In genomic region chr2:31193806-31194205, GRCh38 we compare ENCODE assay signal across 17 cellular contexts. TPM values are rescaled to one million over a fixed set of nuclear protein-coding genes. Genes with fewer than 3 reads are reported as not detected.
DNase-seq lines count a peak whose midpoint lies in the region; FAIRE-seq and TF ChIP-seq lines count a peak whose summit lies in the region.
"Had no signal": no experiment of that assay in that cellular context is flagged by ENCODE, and none has a peak within 500 bp of the region (broad histone marks: within the 10 kb centered on the region; RNA-seq: fewer than 3 reads in every experiment).

No MANE protein-coding gene starts in this region.

- DNase-seq in bronchial epithelial cell (ENCODE audit: low read depth) (no peak), islet precursor cell (peak; percentile 33), type B pancreatic cell (ENCODE audit: extremely low spot score, unreplicated experiment) (peak; percentile 15), prostate gland (ENCODE audit: low spot score) (no peak), testis (no peak)
- no peak for DNase-seq in activated naive CD4-positive, alpha-beta T cell (lab: John Stamatoyannopoulos, UW)
- DNase-seq: BE2C; CD4-positive, alpha-beta memory T cell; DND-41; GDM1; GOT3 had no signal

- H3K27ac Mint-ChIP-seq in type B pancreatic cell, result no peak overlapping the region
- H3K27ac Mint-ChIP-seq: CD4-positive, alpha-beta memory T cell had no signal

- H3K27me3 ChIP-seq in bronchial epithelial cell (ENCODE audit: control insufficient read depth, insufficient read depth, low read length) (no peaks in the 10 kb centered on the region), prostate gland (replicated peaks; ENCODE audit: insufficient read depth) (no peaks in the 10 kb centered on the region), testis (no peaks in the 10 kb centered on the region)
- H3K27me3 ChIP-seq: BE2C had no signal

- H3K9me3 ChIP-seq in prostate gland (no peaks in the 10 kb centered on the region), testis (no peaks in the 10 kb centered on the region)
- H3K9me3 ChIP-seq: A549, BE2C, HAP-1 had no signal

- TF ChIP-seq CTCF in VCaP (conservative IDR thresholded peaks at IDR 0.05), result no peak; the same call in 1 of the 2 replicates
- no peak for TF ChIP-seq CTCF in bronchial epithelial cell (IDR thresholded peaks at IDR 0.05; ENCODE audit: insufficient read depth, low read length, severe bottlenecking)
- no peak for TF ChIP-seq CTCF in type B pancreatic cell (conservative IDR thresholded peaks at IDR 0.05)
- no peak for TF ChIP-seq CTCF in prostate gland (IDR thresholded peaks at IDR 0.05)
- no peak for TF ChIP-seq CTCF in testis (IDR thresholded peaks at IDR 0.05)

- intact Hi-C loops in prostate gland (cut with DNase I) (no loop called here), testis (cut with DNase I; ENCODE audit: low total_unique reads) (no loop called here)

- H3K4me3 ChIP-seq in bronchial epithelial cell (ENCODE audit: low read depth, low read length) (no peak overlapping the region), prostate gland (no peak overlapping the region), testis (no peak overlapping the region)
- H3K4me3 ChIP-seq: A549, HAP-1 had no signal

- H3K36me3 ChIP-seq in bronchial epithelial cell (ENCODE audit: control insufficient read depth, insufficient read depth, low read length) (no peaks in the 10 kb centered on the region), prostate gland (no peaks in the 10 kb centered on the region), testis (ENCODE audit: low read depth, missing control alignments) (no peaks in the 10 kb centered on the region)
- H3K36me3 ChIP-seq: BE2C, HAP-1 had no signal

- WGBS in prostate gland, result 84% methylated on average over 4 of the region's 4 CpGs
- WGBS in testis, 2 donors, result 92 to 96% methylated on average over 4 of the region's 4 CpGs

- peaks cover 20% of the 10 kb centered on the region for H3K27me3 Mint-ChIP-seq in type B pancreatic cell
- H3K27me3 Mint-ChIP-seq: CD4-positive, alpha-beta memory T cell had no signal

- TF ChIP-seq POLR2A in prostate gland (IDR thresholded peaks at IDR 0.05) (no peak), testis (IDR thresholded peaks at IDR 0.05) (no peak)

- peaks cover 3% of the 10 kb centered on the region for H3K9me3 Mint-ChIP-seq in type B pancreatic cell

- H3K4me3 Mint-ChIP-seq in type B pancreatic cell, result no peak overlapping the region
- H3K4me3 Mint-ChIP-seq: CD4-positive, alpha-beta memory T cell had no signal

- H3K4me1 ChIP-seq in prostate gland (replicated peaks) (no peaks in the 10 kb centered on the region), testis (no peaks in the 10 kb centered on the region)
- H3K4me1 ChIP-seq: A549, BE2C, HAP-1 had no signal

- H3K36me3 Mint-ChIP-seq in type B pancreatic cell, result no peaks in the 10 kb centered on the region

- H3K4me1 Mint-ChIP-seq in type B pancreatic cell (ENCODE audit: unreplicated experiment), result no peaks in the 10 kb centered on the region
- H3K4me1 Mint-ChIP-seq: CD4-positive, alpha-beta memory T cell had no signal

- peak; percentile 58 for FAIRE-seq in bronchial epithelial cell (lab: Jason Lieb, UNC)
- FAIRE-seq: A549, GM12892 had no signal

- peak overlapping the region; percentile 30; the same call in 1 of the 2 replicates for H3K27ac ChIP-seq in VCaP
- H3K27ac ChIP-seq in prostate gland, result no peak overlapping the region
- no peak overlapping the region for H3K27ac ChIP-seq in testis
- H3K27ac ChIP-seq: A549, C4-2B, HL-60 had no signal

RNA-seq across cellular contexts. Expression of gene CAPN14, which starts 23.5 kb away (rescaled TPM):
- total RNA-seq in bronchial epithelial cell, result 10.3 and 35.1 TPM in 2 replicates
- total RNA-seq in type B pancreatic cell (ENCODE audit: low replicate concordance), result 0.12 and 0.39 TPM in 2 replicates
- under 1 TPM; 0.27 to 0.80 TPM for total RNA-seq in prostate gland
- 1 to 10 TPM in 1 of 2 donors, under 1 TPM in 1; 0.47 to 1.1 TPM for total RNA-seq in testis
- polyA plus RNA-seq in testis (ENCODE audit: insufficient read depth, low read depth, low replicate concordance), result 0.36 TPM

RNA-seq across cellular contexts. Expression of gene EHD3, which starts 40.1 kb away (rescaled TPM):
- 1.6 and 2.3 TPM in 2 replicates for total RNA-seq in bronchial epithelial cell
- total RNA-seq in type B pancreatic cell (ENCODE audit: low replicate concordance), result 5.3 and 8.9 TPM in 2 replicates
- 1 to 10 TPM; 7.2 to 7.9 TPM for total RNA-seq in prostate gland
- total RNA-seq in testis, result 1 to 10 TPM; 4.5 to 5.1 TPM
- polyA plus RNA-seq in testis (ENCODE audit: insufficient read depth, low read depth, low replicate concordance), result 3.5 TPM

RNA-seq across cellular contexts. Expression of gene GALNT14, which starts 55.6 kb away (rescaled TPM):
- 9.2 and 12.4 TPM in 2 replicates for total RNA-seq in bronchial epithelial cell
- 5.7 and 7.4 TPM in 2 replicates for total RNA-seq in type B pancreatic cell (ENCODE audit: low replicate concordance)
- 10 to 100 TPM in 1 of 2 donors, under 1 TPM in 1; 0.59 to 15.5 TPM for total RNA-seq in prostate gland
- 10 to 100 TPM; 11.6 to 31.5 TPM for total RNA-seq in testis
- 6.9 TPM for polyA plus RNA-seq in testis (ENCODE audit: insufficient read depth, low read depth, low replicate concordance)
- polyA plus RNA-seq: CD4-positive, alpha-beta memory T cell had no signal

Comparison
In these comparisons a context has a peak if more than half of its experiments do, and no peak if none do; other contexts are left out.
1. DNase-seq: peak in islet precursor cell (single experiment) and type B pancreatic cell (single experiment); none in bronchial epithelial cell (single experiment), prostate gland (single experiment), testis (single experiment) and activated naive CD4-positive, alpha-beta T cell (0 of 4).